ENCODE assay signal across 8 cellular contexts in the genomic region with DNA sequence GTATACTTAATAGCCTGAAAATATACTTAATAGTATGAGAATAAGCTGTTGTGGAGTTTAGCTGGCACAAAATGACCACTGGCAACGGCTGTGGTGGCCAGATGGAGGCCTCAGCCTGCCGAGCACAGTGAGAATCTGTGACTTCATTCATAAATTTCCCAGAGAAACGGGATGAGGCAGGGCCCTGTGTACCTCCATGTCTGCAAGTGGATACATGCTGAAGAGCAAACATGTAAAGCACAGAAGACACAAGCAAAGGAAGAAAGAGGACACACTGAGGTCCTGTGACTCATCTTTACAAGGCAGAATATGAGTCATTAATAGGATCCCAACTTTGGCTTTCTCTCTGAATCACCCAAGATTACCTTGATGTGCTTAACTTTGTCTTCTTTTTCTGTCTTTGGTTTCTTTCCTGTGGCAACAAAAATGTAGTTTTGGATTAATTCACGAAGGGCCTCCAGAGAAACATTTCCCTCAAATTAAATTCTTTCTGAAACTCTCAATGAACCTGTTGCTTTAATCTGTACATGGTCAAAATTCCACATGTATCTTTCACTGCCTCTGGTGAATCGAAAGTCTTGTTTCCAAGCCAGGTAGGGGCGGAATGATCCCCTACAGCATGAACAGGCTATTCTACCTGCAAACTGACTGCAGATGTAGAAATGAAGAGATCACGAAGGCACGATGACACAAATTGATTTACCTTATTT. TPM values are rescaled to one million over a fixed set of nuclear protein-coding genes. Genes with fewer than 3 reads are reported as not detected.
DNase-seq lines count a peak whose midpoint lies in the region; ATAC-seq and TF ChIP-seq lines count a peak whose summit lies in the region.

No MANE protein-coding gene starts in this region.

- peak overlapping the region; percentile 50 for H3K4me3 ChIP-seq in left ventricle myocardium inferior

- no peaks in the 10 kb centered on the region for H3K27me3 ChIP-seq in left ventricle myocardium inferior (ENCODE audit: low read depth)

- no peak for TF ChIP-seq CTCF in left ventricle myocardium inferior (IDR thresholded peaks at IDR 0.05; ENCODE audit: borderline replicate concordance)

- H3K4me1 Mint-ChIP-seq in activated naive CD4-positive, alpha-beta T cell treated with anti-CD3 and anti-CD28 coated beads, Interleukin-2, amount 50 U/mL, for 24 hours: peaks cover 78% of the 10 kb centered on the region
- peaks cover 77% of the 10 kb centered on the region for H3K4me1 Mint-ChIP-seq in stimulated activated naive CD8-positive, alpha-beta T cell treated with anti-CD3 and anti-CD28 coated beads, Interleukin-15, amount 100 ng/mL, for 72 hours

- H3K36me3 ChIP-seq in left ventricle myocardium inferior: peaks cover 46% of the 10 kb centered on the region

- peaks cover 78% of the 10 kb centered on the region for H3K4me1 ChIP-seq in left ventricle myocardium inferior

- H3K36me3 Mint-ChIP-seq in activated naive CD4-positive, alpha-beta T cell treated with anti-CD3 and anti-CD28 coated beads, Interleukin-2, amount 50 U/mL, for 24 hours: peaks cover 17% of the 10 kb centered on the region

- peak overlapping the region; percentile 79 for H3K27ac ChIP-seq in left ventricle myocardium inferior (replicated peaks)

- peaks cover 5% of the 10 kb centered on the region for H3K9me3 Mint-ChIP-seq in activated naive CD4-positive, alpha-beta T cell treated with anti-CD3 and anti-CD28 coated beads, Interleukin-2, amount 50 U/mL, for 24 hours
- H3K9me3 Mint-ChIP-seq in stimulated activated naive CD8-positive, alpha-beta T cell treated with anti-CD3 and anti-CD28 coated beads, Interleukin-15, amount 100 ng/mL, for 72 hours: peaks cover 5 to 7% of the 10 kb centered on the region in 2 donors

- intact Hi-C loops in left ventricle myocardium inferior (cut with micrococcal nuclease): no loop called here

- H3K4me3 Mint-ChIP-seq in activated naive CD4-positive, alpha-beta T cell treated with anti-CD3 and anti-CD28 coated beads, Interleukin-2, amount 50 U/mL, for 24 hours: peak overlapping the region; percentile 55
- H3K4me3 Mint-ChIP-seq in stimulated activated naive CD8-positive, alpha-beta T cell treated with anti-CD3 and anti-CD28 coated beads, Interleukin-15, amount 100 ng/mL, for 72 hours: peak overlapping the region; percentile 72 to 76

- H3K27ac Mint-ChIP-seq in activated naive CD4-positive, alpha-beta T cell treated with anti-CD3 and anti-CD28 coated beads, Interleukin-2, amount 50 U/mL, for 24 hours: peak overlapping the region; percentile 87
- peak overlapping the region; percentile 23 to 68 for H3K27ac Mint-ChIP-seq in stimulated activated naive CD8-positive, alpha-beta T cell treated with anti-CD3 and anti-CD28 coated beads, Interleukin-15, amount 100 ng/mL, for 72 hours

- no peaks in the 10 kb centered on the region for H3K27me3 Mint-ChIP-seq in activated naive CD4-positive, alpha-beta T cell treated with anti-CD3 and anti-CD28 coated beads, Interleukin-2, amount 50 U/mL, for 24 hours
- H3K27me3 Mint-ChIP-seq in stimulated activated naive CD8-positive, alpha-beta T cell treated with anti-CD3 and anti-CD28 coated beads, Interleukin-15, amount 100 ng/mL, for 72 hours: no peaks in the 10 kb centered on the region

- DNase-seq in ELR (ENCODE audit: low read depth) (peak; percentile 92), HT1080 (ENCODE audit: low read depth) (peak; percentile 95), left ventricle myocardium inferior (no peak), KG1 (lab: John Stamatoyannopoulos, UW) (no peak), NCI-H1436 treated with DMSO at 0.1 percent for 48 hours (lab: John Stamatoyannopoulos, UW) (no peak)
- DNase-seq in stimulated activated naive CD8-positive, alpha-beta T cell treated with anti-CD3 and anti-CD28 coated beads, Interleukin-15, amount 100 ng/mL, for 72 hours: peak; percentile 28 to 35

- peaks cover 8% of the 10 kb centered on the region for H3K9me3 ChIP-seq in left ventricle myocardium inferior (replicated peaks)

- peak; percentile 43 for ATAC-seq in GM21390 (IDR thresholded peaks at IDR 0.05; ENCODE audit: unreplicated experiment)
- peak; percentile 89 for ATAC-seq in stimulated activated naive CD8-positive, alpha-beta T cell treated with anti-CD3 and anti-CD28 coated beads, Interleukin-15, amount 100 ng/mL, for 72 hours

RNA-seq across cellular contexts. Expression of a gene that starts 56.4 kb away (rescaled TPM):
- total RNA-seq in HT1080 (2014; rRNA removed; shearing (Covaris generic)): 18.9 and 22.8 TPM in 2 replicates
- polyA plus RNA-seq in HT1080 (2015; cell fraction: cytosol; rRNA removed): 25.4 and 28.9 TPM in 2 replicates
- polyA plus RNA-seq in HT1080 (2015; cell fraction: nucleus; rRNA removed): 31.7 and 36.2 TPM in 2 replicates
- total RNA-seq in left ventricle myocardium inferior: 25.9 TPM

Comparison
In these comparisons a context has a peak if more than half of its experiments do, and no peak if none do; other contexts are left out.
1. DNase-seq: peak in ELR (single experiment), HT1080 (single experiment) and stimulated activated naive CD8-positive, alpha-beta T cell treated with anti-CD3 and anti-CD28 coated beads, Interleukin-15, amount 100 ng/mL, for 72 hours (2 of 2); none in left ventricle myocardium inferior (single experiment), KG1 (single experiment) and NCI-H1436 treated with DMSO at 0.1 percent for 48 hours (single experiment).